ENCODE assay signal across 24 cellular contexts in the genomic region with DNA sequence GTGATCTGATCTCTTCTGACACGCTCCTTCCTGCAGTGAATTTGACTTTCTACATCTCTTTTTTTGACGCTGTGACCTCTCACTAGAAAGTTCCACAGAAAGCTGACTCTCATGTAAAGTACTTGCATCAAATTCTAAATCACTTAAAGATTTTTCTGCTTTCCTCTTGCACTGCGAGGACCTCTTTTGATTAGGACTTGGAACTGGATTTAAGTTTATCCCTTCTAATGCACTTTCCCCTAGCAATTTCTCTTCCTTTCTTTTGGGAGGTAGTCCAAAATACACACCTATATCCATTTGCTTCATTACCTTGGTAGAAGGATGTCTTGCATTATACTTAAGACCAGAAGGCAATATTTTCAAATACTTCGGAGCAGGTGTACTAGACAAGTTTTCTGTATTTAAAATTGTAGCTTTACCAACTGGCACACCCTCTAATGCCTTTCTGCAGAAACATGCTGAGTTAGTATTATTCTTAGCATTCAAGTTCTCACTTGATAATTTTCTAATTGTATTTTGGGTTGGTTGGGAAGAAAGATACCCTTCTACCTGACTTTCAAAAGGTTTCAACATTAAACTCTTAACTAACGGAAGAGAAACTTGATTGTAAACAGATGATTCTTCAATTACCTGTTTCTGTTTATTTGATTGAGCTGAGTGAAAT.
"Had no signal": no experiment of that assay in that cellular context is flagged by ENCODE, and none has a peak within 500 bp of the region (broad histone marks: within the 10 kb centered on the region; RNA-seq: fewer than 3 reads in every experiment).

No MANE protein-coding gene starts in this region.

- H3K9me3 Mint-ChIP-seq: activated CD4-positive, alpha-beta memory T cell treated with anti-CD3 and anti-CD28 coated beads for 36 hours; activated CD4-positive, alpha-beta T cell treated with anti-CD3 and anti-CD28 coated beads, Interleukin-2, amount 10 ng/mL, durations not matched to agents 24 days and 14 days; natural killer cell; T-cell had no signal

- DNase-seq: activated CD4-positive, alpha-beta memory T cell treated with anti-CD3 and anti-CD28 coated beads for 36 hours; activated CD4-positive, alpha-beta T cell treated with anti-CD3 and anti-CD28 coated beads, Interleukin-2, amount 10 ng/mL, durations not matched to agents 24 days and 14 days; activated CD4-positive, CD25-positive, alpha-beta regulatory T cell treated with anti-CD3 and anti-CD28 coated beads, Interleukin-2, amount 50 U/mL, for 72 hours; activated effector memory CD4-positive, alpha-beta T cell treated with Interleukin-2 at 50 U/mL for 16 hours; activated naive CD4-positive, alpha-beta T cell treated with Interleukin-2 at 50 U/mL for 16 hours; activated T-cell treated with anti-CD3 and anti-CD28 coated beads, Interleukin-2, amount 50 U/mL, for 48 hours; brain microvascular endothelial cell; dorsolateral prefrontal cortex; effector memory CD4-positive, alpha-beta T cell; left lung; lower lobe of right lung; mesendoderm; natural killer cell; right lobe of liver; stimulated activated CD4-positive, alpha-beta T cell treated with anti-CD3 and anti-CD28 coated beads, Interleukin-2, amount 100 ng/mL, for 48 hours; stimulated activated naive CD8-positive, alpha-beta T cell treated with anti-CD3 and anti-CD28 coated beads, Interleukin-15, Interleukin-2, amounts not matched to agents 100 U/mL and 50 U/mL, for 24 hours; T-cell; T-helper 9 cell; testis; trophoblast cell; WERI-Rb-1 had no signal

- ATAC-seq: left lung; lower lobe of right lung; natural killer cell; right lobe of liver; stimulated activated naive CD8-positive, alpha-beta T cell treated with anti-CD3 and anti-CD28 coated beads, Interleukin-15, Interleukin-2, amounts not matched to agents 100 U/mL and 50 U/mL, for 24 hours; T-cell had no signal

- H3K36me3 ChIP-seq: brain microvascular endothelial cell, left lung had no signal

- H3K27me3 Mint-ChIP-seq: activated CD4-positive, alpha-beta memory T cell treated with anti-CD3 and anti-CD28 coated beads for 36 hours; activated CD4-positive, alpha-beta T cell treated with anti-CD3 and anti-CD28 coated beads, Interleukin-2, amount 10 ng/mL, durations not matched to agents 24 days and 14 days; activated naive CD8-positive, alpha-beta T cell; T-cell had no signal

- H3K9me3 ChIP-seq: ascending aorta, left lung, lower lobe of right lung, right lobe of liver, testis had no signal

- H3K27ac Mint-ChIP-seq: activated naive CD8-positive, alpha-beta T cell; natural killer cell had no signal

- H3K4me3 Mint-ChIP-seq: natural killer cell had no signal

- H3K27me3 ChIP-seq: ascending aorta, brain microvascular endothelial cell, dorsolateral prefrontal cortex, left lung, right lobe of liver, testis had no signal

- H3K36me3 Mint-ChIP-seq: natural killer cell had no signal

- H3K4me1 ChIP-seq: testis had no signal

- H3K4me3 ChIP-seq: ascending aorta, coronary artery, left lung, lower lobe of right lung, right lobe of liver, testis had no signal

- H3K27ac ChIP-seq: ascending aorta, brain microvascular endothelial cell, coronary artery, dorsolateral prefrontal cortex, left lung, lower lobe of right lung, right lobe of liver, testis, WERI-Rb-1 had no signal
